ENCODE assay signal across 25 cellular contexts in the genomic region with DNA sequence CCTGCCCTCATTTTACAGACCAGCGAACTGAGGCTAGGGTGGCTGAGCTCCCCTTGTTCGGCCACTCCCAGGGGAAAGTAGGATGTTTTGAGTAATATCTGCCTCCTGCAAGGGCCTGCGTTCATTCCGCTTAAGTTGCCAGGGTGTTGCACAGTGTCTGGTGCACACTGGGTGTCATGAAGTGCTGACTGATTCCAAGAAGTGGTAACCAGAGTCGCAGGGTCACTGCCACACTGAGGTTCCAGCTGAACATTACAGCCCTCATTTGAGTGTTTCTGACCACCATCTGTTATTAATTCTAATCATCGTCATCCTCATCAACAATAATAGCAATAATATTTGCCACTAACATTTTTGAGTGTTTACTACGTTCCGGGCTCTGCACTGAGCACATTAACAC.
"Had no signal": no experiment of that assay in that cellular context is flagged by ENCODE, and none has a peak within 500 bp of the region (broad histone marks: within the 10 kb centered on the region; RNA-seq: fewer than 3 reads in every experiment).

No MANE protein-coding gene starts in this region.

- H3K27me3 Mint-ChIP-seq: activated CD8-positive, alpha-beta memory T cell treated with anti-CD3 and anti-CD28 coated beads, Interleukin-2, amount 10 ng/mL, durations not matched to agents 7 days and 5 days; activated CD8-positive, alpha-beta T cell treated with anti-CD3 and anti-CD28 coated beads for 36 hours; stimulated activated naive CD8-positive, alpha-beta T cell treated with anti-CD3 and anti-CD28 coated beads, Interleukin-15, Interleukin-2, amounts not matched to agents 100 ng/mL and 50 ng/mL, for 24 hours; type B pancreatic cell had no signal

- H3K27ac Mint-ChIP-seq: activated B cell treated with CpG ODN at 0.5 μM for 24 hours; activated CD8-positive, alpha-beta memory T cell treated with anti-CD3 and anti-CD28 coated beads, Interleukin-2, amount 10 ng/mL, durations not matched to agents 7 days and 5 days; activated CD8-positive, alpha-beta T cell treated with anti-CD3 and anti-CD28 coated beads for 36 hours; activated naive CD4-positive, alpha-beta T cell treated with anti-CD3 and anti-CD28 coated beads, Interleukin-2, amount 50 U/mL, for 72 hours; activated T-helper 2 cell treated with anti-CD3 and anti-CD28 coated beads, Interferon-gamma antibody, Interleukin-2, Interleukin-4, amounts not matched to agents 10 μg/mL and 5 μg/mL and 100 μg/mL, durations not matched to agents 14 hours and 24 hours and 36 hours; natural killer cell treated with Interleukin-12 subunit alpha and Interleukin-12 subunit beta and Interleukin-15 and Interleukin-18, amount 100 ng/mL, for 72 hours; stimulated activated effector memory CD8-positive, alpha-beta T cell treated with anti-CD3 and anti-CD28 coated beads, Interleukin-12 subunit alpha, Interleukin-12 subunit beta, amount 100 ng/mL, for 72 hours; stimulated activated naive CD8-positive, alpha-beta T cell treated with anti-CD3 and anti-CD28 coated beads, Interleukin-15, Interleukin-2, amounts not matched to agents 100 ng/mL and 50 ng/mL, for 24 hours; type B pancreatic cell had no signal

- H3K4me3 ChIP-seq: hepatocyte, left ventricle myocardium inferior, lung, mucosa of descending colon, right lobe of liver, skin epidermis, uterus had no signal

- H3K9me3 ChIP-seq: left ventricle myocardium inferior, mucosa of descending colon, right lobe of liver, uterus had no signal

- H3K36me3 ChIP-seq: left ventricle myocardium inferior, right lobe of liver, uterus had no signal

- H3K79me2 ChIP-seq: hepatocyte had no signal

- H3K4me1 Mint-ChIP-seq: activated B cell treated with CpG ODN at 0.5 μM for 24 hours; activated CD8-positive, alpha-beta memory T cell treated with anti-CD3 and anti-CD28 coated beads, Interleukin-2, amount 10 ng/mL, durations not matched to agents 7 days and 5 days; stimulated activated effector memory CD8-positive, alpha-beta T cell treated with anti-CD3 and anti-CD28 coated beads, Interleukin-12 subunit alpha, Interleukin-12 subunit beta, amount 100 ng/mL, for 72 hours had no signal

- H2AFZ ChIP-seq: hepatocyte had no signal

- H3K27me3 ChIP-seq: hepatocyte, right lobe of liver, uterus had no signal

- ATAC-seq: activated CD8-positive, alpha-beta memory T cell treated with anti-CD3 and anti-CD28 coated beads, Interleukin-2, amount 10 ng/mL, durations not matched to agents 7 days and 5 days; activated CD8-positive, alpha-beta T cell treated with anti-CD3 and anti-CD28 coated beads for 36 hours; activated naive CD4-positive, alpha-beta T cell treated with anti-CD3 and anti-CD28 coated beads, Interleukin-2, amount 50 U/mL, for 72 hours; mucosa of descending colon; natural killer cell treated with Interleukin-12 subunit alpha and Interleukin-12 subunit beta and Interleukin-15 and Interleukin-18, amount 100 ng/mL, for 72 hours; right lobe of liver; stimulated activated effector memory CD8-positive, alpha-beta T cell treated with anti-CD3 and anti-CD28 coated beads, Interleukin-12 subunit alpha, Interleukin-12 subunit beta, amount 100 ng/mL, for 72 hours had no signal

- H3K27ac ChIP-seq: hepatocyte, left ventricle myocardium inferior, right lobe of liver, uterus had no signal

- FAIRE-seq: colon, frontal cortex had no signal

- DNase-seq: activated B cell treated with CpG ODN at 0.5 μM for 24 hours; activated CD4-positive, alpha-beta T cell treated with anti-CD3 and anti-CD28 coated beads, Interleukin-2, amount 50 U/mL, for 1 hour; activated CD8-positive, alpha-beta memory T cell treated with anti-CD3 and anti-CD28 coated beads, Interleukin-2, amount 10 ng/mL, durations not matched to agents 7 days and 5 days; activated CD8-positive, alpha-beta T cell treated with anti-CD3 and anti-CD28 coated beads for 36 hours; activated T-cell treated with anti-CD3 and anti-CD28 coated beads, Interleukin-2, amount 50 U/mL, for 48 hours; anterior cingulate cortex; dermis blood vessel endothelial cell; effector CD8-positive, alpha-beta T cell; islet precursor cell; left ventricle myocardium inferior; mucosa of descending colon; right lobe of liver; stimulated activated CD4-positive, alpha-beta T cell treated with anti-CD3 and anti-CD28 coated beads, Interleukin-4, amount 100 ng/mL, for 24 hours; uterus had no signal

- H3K4me2 ChIP-seq: hepatocyte had no signal

- H3K4me3 Mint-ChIP-seq: activated B cell treated with CpG ODN at 0.5 μM for 24 hours; activated CD8-positive, alpha-beta memory T cell treated with anti-CD3 and anti-CD28 coated beads, Interleukin-2, amount 10 ng/mL, durations not matched to agents 7 days and 5 days; activated CD8-positive, alpha-beta T cell treated with anti-CD3 and anti-CD28 coated beads for 36 hours; natural killer cell treated with Interleukin-12 subunit alpha and Interleukin-12 subunit beta and Interleukin-15 and Interleukin-18, amount 100 ng/mL, for 72 hours; stimulated activated effector memory CD8-positive, alpha-beta T cell treated with anti-CD3 and anti-CD28 coated beads, Interleukin-12 subunit alpha, Interleukin-12 subunit beta, amount 100 ng/mL, for 72 hours; stimulated activated naive CD8-positive, alpha-beta T cell treated with anti-CD3 and anti-CD28 coated beads, Interleukin-15, Interleukin-2, amounts not matched to agents 100 ng/mL and 50 ng/mL, for 24 hours; type B pancreatic cell had no signal

- H3K4me1 ChIP-seq: left ventricle myocardium inferior, right lobe of liver, uterus had no signal

- H3K36me3 Mint-ChIP-seq: activated CD8-positive, alpha-beta memory T cell treated with anti-CD3 and anti-CD28 coated beads, Interleukin-2, amount 10 ng/mL, durations not matched to agents 7 days and 5 days; activated naive CD4-positive, alpha-beta T cell treated with anti-CD3 and anti-CD28 coated beads, Interleukin-2, amount 50 U/mL, for 72 hours; natural killer cell treated with Interleukin-12 subunit alpha and Interleukin-12 subunit beta and Interleukin-15 and Interleukin-18, amount 100 ng/mL, for 72 hours; stimulated activated effector memory CD8-positive, alpha-beta T cell treated with anti-CD3 and anti-CD28 coated beads, Interleukin-12 subunit alpha, Interleukin-12 subunit beta, amount 100 ng/mL, for 72 hours; type B pancreatic cell had no signal

- H3K9me3 Mint-ChIP-seq: activated B cell treated with CpG ODN at 0.5 μM for 24 hours; activated CD8-positive, alpha-beta T cell treated with anti-CD3 and anti-CD28 coated beads for 36 hours; type B pancreatic cell had no signal
